ENCODE assay signal across 10 cellular contexts in the genomic region with DNA sequence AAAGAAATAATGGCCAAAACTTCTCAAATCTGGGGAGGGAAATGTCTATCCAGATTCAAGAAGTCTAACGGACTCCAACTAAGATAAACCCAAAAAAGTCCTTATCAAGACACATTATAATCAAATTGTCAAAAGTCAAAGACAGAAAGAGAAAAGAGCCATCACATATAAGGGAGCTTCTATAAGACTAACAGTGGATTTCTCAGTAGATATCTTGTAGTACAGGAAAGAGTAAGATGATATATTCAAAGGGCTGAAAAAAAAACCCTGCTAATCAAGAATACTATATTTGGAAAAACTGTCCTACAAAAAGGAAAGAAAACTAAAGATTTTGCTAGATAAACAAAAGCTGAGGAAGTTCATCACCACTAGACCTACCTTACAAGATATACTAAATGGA. TPM values are rescaled to one million over a fixed set of nuclear protein-coding genes. Genes with fewer than 3 reads are reported as not detected.
"Had no signal": no experiment of that assay in that cellular context is flagged by ENCODE, and none has a peak within 500 bp of the region (broad histone marks: within the 10 kb centered on the region; RNA-seq: fewer than 3 reads in every experiment).

No MANE protein-coding gene starts in this region.

- H3K4me2 ChIP-seq: KMS-11 had no signal

- H3K4me3 ChIP-seq: K562 had no signal

- H3K9ac ChIP-seq: KMS-11 had no signal

- H3K27ac ChIP-seq: HL-60, KMS-11 had no signal

- ATAC-seq: HepG2, K562 had no signal

- DNase-seq: IMR-90, KBM-7, KG1 had no signal

RNA-seq across cellular contexts. Expression of gene TMEM247, which starts 35.4 kb away (rescaled TPM):
- total RNA-seq: HepG2, HT-29, HT1080, IMR-90 had no signal
- polyA plus RNA-seq: HepG2, IgD-negative memory B cell, IMR-90 had no signal
